Comparison of ENCODE assay signal across 10 cellular contexts in the genomic region with DNA sequence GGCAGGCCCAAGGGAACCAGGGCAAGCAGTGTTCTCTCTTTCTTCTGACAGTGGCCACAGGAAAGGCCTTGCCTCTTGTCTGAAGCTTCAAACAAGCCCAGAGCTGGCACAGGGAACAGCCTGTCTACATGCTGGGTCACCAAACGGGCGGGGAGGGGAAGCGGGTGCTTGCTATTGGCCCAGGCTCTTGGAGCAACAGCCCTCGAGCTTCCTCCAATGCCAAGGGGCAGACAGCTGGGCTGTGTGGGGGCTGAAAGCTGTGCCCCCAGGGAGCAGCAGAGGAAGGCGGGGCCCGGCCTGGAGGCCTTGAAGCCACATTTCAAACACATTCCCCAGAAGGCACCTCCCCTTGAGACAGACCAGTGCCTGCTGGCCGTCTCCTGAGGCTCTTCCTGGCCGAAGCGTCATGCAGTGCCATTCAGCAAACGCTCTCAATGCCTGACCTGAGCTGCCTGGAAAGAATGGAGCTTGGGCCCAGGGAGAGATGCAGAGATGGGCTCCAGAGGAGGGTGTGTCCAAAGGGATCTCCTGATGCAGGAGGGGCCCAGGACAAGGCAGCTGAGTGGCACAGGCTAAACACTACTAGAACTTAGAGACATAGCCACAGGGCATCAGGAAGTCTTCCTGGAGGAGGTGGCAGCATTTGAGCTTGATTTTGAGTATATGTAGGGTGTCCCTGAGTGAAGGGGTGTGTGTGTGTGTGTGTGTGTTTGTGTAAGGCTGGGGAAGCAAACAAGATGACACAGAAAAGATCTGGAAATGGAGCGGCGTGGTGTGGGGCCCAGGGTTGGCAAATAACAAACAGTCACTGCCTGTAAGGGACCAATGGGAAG. TPM values are rescaled to one million over a fixed set of nuclear protein-coding genes. Genes with fewer than 3 reads are reported as not detected.
DNase-seq lines count a peak whose midpoint lies in the region; ATAC-seq, FAIRE-seq and TF ChIP-seq lines count a peak whose summit lies in the region.
"Had no signal": no experiment of that assay in that cellular context is flagged by ENCODE, and none has a peak within 500 bp of the region (broad histone marks: within the 10 kb centered on the region; RNA-seq: fewer than 3 reads in every experiment).

No MANE protein-coding gene starts in this region.

- H3K9me3 ChIP-seq in HEK293 (ENCODE audit: control insufficient read depth, insufficient read depth, low read depth, low read length) (no peaks in the 10 kb centered on the region), prostate gland (no peaks in the 10 kb centered on the region)

- H3K4me1 ChIP-seq in HEK293 (ENCODE audit: control insufficient read depth, insufficient read depth, low read length) (no peaks in the 10 kb centered on the region), prostate gland (replicated peaks) (peaks cover 11% of the 10 kb centered on the region)

- no peak overlapping the region for H3K4me3 ChIP-seq in HEK293 (ENCODE audit: low read depth, low read length)
- H3K4me3 ChIP-seq in astrocyte of the cerebellum (ENCODE audit: low read depth, low read length) = no peak overlapping the region
- no peak overlapping the region for H3K4me3 ChIP-seq in prostate gland

- in situ Hi-C loops in astrocyte of the cerebellum (cut with HindIII; ENCODE audit: low sequenced_read_pairs) = no loop called here

- DNase-seq in AG08396 (ENCODE audit: low spot score) (peak; percentile 78), astrocyte of the cerebellum (ENCODE audit: low read depth) (peak; percentile 15), left colon (peak; percentile 33 to 46), prostate gland (ENCODE audit: low spot score) (no peak), D721Med (ENCODE audit: insufficient read length, low spot score) (no peak)
- DNase-seq: activated T-cell treated with anti-CD3 and anti-CD28 coated beads, Interleukin-2, amount 50 U/mL, for 48 hours; MM.1S had no signal

- no peak for TF ChIP-seq POLR2A in prostate gland (IDR thresholded peaks at IDR 0.05)

- peak; percentile 11 for ATAC-seq in left colon
- ATAC-seq in GM21786 (IDR thresholded peaks at IDR 0.05; ENCODE audit: unreplicated experiment) = no peak
- ATAC-seq in HG03039 (IDR thresholded peaks at IDR 0.05; ENCODE audit: unreplicated experiment) = no peak

- WGBS in prostate gland = 54% methylated on average over 12 of the region's 12 CpGs

- intact Hi-C loops in left colon (cut with DNase I, micrococcal nuclease) = loop anchor here in 1 of 2 donors (5.0 kb wide), 1 partner anchor 234 kb away; no protein-coding TSS in a partner anchor
- intact Hi-C loops in prostate gland (cut with DNase I) = no loop called here

- TF ChIP-seq CTCF in HEK293 (tag by site-specific recombination; IDR thresholded peaks at IDR 0.05) (no peak), astrocyte of the cerebellum (IDR thresholded peaks at IDR 0.05; ENCODE audit: low read depth, low read length, missing control alignments) (no peak), prostate gland (IDR thresholded peaks at IDR 0.05) (no peak), D721Med (IDR thresholded peaks at IDR 0.05; ENCODE audit: insufficient read depth, missing control alignments) (no peak)

- peaks cover 6% of the 10 kb centered on the region for H3K27me3 ChIP-seq in prostate gland (replicated peaks; ENCODE audit: insufficient read depth)

- no peaks in the 10 kb centered on the region for H3K36me3 ChIP-seq in HEK293 (ENCODE audit: control insufficient read depth in 2 of 2, insufficient read depth in 1 of 2, low read length in 2 of 2)
- H3K36me3 ChIP-seq in prostate gland = no peaks in the 10 kb centered on the region

- H3K27ac ChIP-seq in HEK293 (ENCODE audit: extremely low read depth, low read depth, low read length) (no peak overlapping the region), prostate gland (no peak overlapping the region)

- POLR2A ChIA-PET in HEK293 (lab: Yijun Ruan, JAX) = interaction anchor here (0.8 kb wide), 1 partner anchor 8 kb away, joined by 4 read pairs; no protein-coding TSS in a partner anchor

- FAIRE-seq in D721Med (lab: Jason Lieb, UNC) = no peak

- CTCF ChIA-PET in HEK293 (lab: Yijun Ruan, JAX) = interaction anchor here (0.5 to 2.9 kb wide), 13 partner anchors 9 to 1802 kb away, joined by 3 to 25 read pairs (median 4); no protein-coding TSS in a partner anchor

TF ChIP-seq in HEK293, 187 proteins besides CTCF, POLR2A, EP300 and RAD21 (continues in another document):
- TF ChIP-seq ZNF768 (tag by site-specific recombination; IDR thresholded peaks at IDR 0.05) (no peak), ZNF580 (tag by site-specific recombination; IDR thresholded peaks at IDR 0.05) (no peak), ELK4 (IDR thresholded peaks at IDR 0.05; ENCODE audit: borderline replicate concordance, low read depth, low read length) (no peak), ZNF221 (tag by site-specific recombination; IDR thresholded peaks at IDR 0.05; ENCODE audit: borderline replicate concordance) (no peak), ZNF510 (tag by site-specific recombination; IDR thresholded peaks at IDR 0.05; ENCODE audit: insufficient replicate concordance) (no peak), ZNF341 (tag by site-specific recombination; IDR thresholded peaks at IDR 0.05; ENCODE audit: low read depth) (peak; percentile 79), ZNF544 (tag by site-specific recombination; IDR thresholded peaks at IDR 0.05) (no peak), ZNF350 (tag by site-specific recombination; IDR thresholded peaks at IDR 0.05) (no peak), ZNF394 (tag by site-specific recombination; IDR thresholded peaks at IDR 0.05; ENCODE audit: borderline replicate concordance) (no peak), ZBTB49 (tag by site-specific recombination; IDR thresholded peaks at IDR 0.05; ENCODE audit: low read depth) (no peak)
- TF ChIP-seq, protein P1, sequence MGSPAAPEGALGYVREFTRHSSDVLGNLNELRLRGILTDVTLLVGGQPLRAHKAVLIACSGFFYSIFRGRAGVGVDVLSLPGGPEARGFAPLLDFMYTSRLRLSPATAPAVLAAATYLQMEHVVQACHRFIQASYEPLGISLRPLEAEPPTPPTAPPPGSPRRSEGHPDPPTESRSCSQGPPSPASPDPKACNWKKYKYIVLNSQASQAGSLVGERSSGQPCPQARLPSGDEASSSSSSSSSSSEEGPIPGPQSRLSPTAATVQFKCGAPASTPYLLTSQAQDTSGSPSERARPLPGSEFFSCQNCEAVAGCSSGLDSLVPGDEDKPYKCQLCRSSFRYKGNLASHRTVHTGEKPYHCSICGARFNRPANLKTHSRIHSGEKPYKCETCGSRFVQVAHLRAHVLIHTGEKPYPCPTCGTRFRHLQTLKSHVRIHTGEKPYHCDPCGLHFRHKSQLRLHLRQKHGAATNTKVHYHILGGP (tag by site-specific recombination; IDR thresholded peaks at IDR 0.05) = no peak
- TF ChIP-seq, protein P2, sequence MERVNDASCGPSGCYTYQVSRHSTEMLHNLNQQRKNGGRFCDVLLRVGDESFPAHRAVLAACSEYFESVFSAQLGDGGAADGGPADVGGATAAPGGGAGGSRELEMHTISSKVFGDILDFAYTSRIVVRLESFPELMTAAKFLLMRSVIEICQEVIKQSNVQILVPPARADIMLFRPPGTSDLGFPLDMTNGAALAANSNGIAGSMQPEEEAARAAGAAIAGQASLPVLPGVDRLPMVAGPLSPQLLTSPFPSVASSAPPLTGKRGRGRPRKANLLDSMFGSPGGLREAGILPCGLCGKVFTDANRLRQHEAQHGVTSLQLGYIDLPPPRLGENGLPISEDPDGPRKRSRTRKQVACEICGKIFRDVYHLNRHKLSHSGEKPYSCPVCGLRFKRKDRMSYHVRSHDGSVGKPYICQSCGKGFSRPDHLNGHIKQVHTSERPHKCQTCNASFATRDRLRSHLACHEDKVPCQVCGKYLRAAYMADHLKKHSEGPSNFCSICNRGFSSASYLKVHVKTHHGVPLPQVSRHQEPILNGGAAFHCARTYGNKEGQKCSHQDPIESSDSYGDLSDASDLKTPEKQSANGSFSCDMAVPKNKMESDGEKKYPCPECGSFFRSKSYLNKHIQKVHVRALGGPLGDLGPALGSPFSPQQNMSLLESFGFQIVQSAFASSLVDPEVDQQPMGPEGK (tag by site-specific recombination; IDR thresholded peaks at IDR 0.05) = peak; percentile 51

RNA-seq across cellular contexts. Expression of gene FIBCD1, which starts 2.5 kb away (rescaled TPM):
- 1 to 10 TPM; 7.9 to 9.6 TPM for total RNA-seq in left colon
- total RNA-seq in prostate gland = 10 to 100 TPM in 1 of 2 donors, under 1 TPM in 1; 0.36 to 13.2 TPM

RNA-seq across cellular contexts. Expression of gene QRFP, which starts 39.9 kb away (rescaled TPM):
- total RNA-seq in left colon (not detected), prostate gland (1 to 10 TPM in 1 of 2 donors, not detected in 1; 1.0 TPM)

Comparison
In these comparisons a context has a peak if more than half of its experiments do, and no peak if none do; other contexts are left out.
1. DNase-seq: peak in AG08396 (single experiment), astrocyte of the cerebellum (single experiment) and left colon (2 of 2); none in prostate gland (single experiment) and D721Med (single experiment).